11 cellular contexts compared by ENCODE assay signal in the genomic region with DNA sequence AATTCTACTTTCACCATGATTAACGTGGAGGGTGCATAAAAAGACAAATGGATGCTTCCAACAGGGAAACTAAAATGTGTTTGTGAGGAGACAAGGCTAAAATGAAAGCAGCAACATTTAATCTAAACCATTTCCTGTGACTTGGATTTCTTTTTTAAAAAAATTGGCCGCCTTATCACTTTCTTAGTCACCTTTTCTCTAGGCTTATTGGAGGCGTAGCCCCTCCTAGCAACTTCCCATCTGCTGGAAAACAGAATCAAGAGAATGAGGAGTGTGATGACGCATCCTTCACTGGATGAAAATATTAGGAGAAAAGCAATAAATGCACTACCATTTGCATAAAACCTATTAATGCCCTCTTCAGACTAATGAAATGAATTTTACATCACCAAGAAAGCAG. TPM values are rescaled to one million over a fixed set of nuclear protein-coding genes. Genes with fewer than 3 reads are reported as not detected.
DNase-seq lines count a peak whose midpoint lies in the region; ATAC-seq and TF ChIP-seq lines count a peak whose summit lies in the region.
"Had no signal": no experiment of that assay in that cellular context is flagged by ENCODE, and none has a peak within 500 bp of the region (broad histone marks: within the 10 kb centered on the region; RNA-seq: fewer than 3 reads in every experiment).

No MANE protein-coding gene starts in this region.

- H3K4me1 ChIP-seq in Caco-2 = no peaks in the 10 kb centered on the region

- peaks cover 3% of the 10 kb centered on the region; the same call in 1 of the 2 replicates for H3K9me3 ChIP-seq in Caco-2

- TSS peak; percentile 31 for BruUV-seq in Caco-2 (replicated peaks; lab: Mats Ljungman, UMichigan)

- no peak for ATAC-seq in GM21447 (IDR thresholded peaks at IDR 0.05; ENCODE audit: unreplicated experiment)
- no peak for ATAC-seq in stimulated activated naive B cell treated with anti-CD40 and anti-IgM and Interleukin-4, amounts not matched to agents 10 μg/mL and 1 μg/mL and 100 μg/mL, for 72 hours (replicated peaks)

- peak overlapping the region; percentile 73 for H3K4me3 Mint-ChIP-seq in Caco-2 (ENCODE audit: unreplicated experiment)
- H3K4me3 Mint-ChIP-seq in nephron = peak overlapping the region; percentile 74 to 87 (median 79)
- H3K4me3 Mint-ChIP-seq in stimulated activated naive B cell treated with anti-CD40 and anti-IgM and Interleukin-4, amounts not matched to agents 10 μg/mL and 1 μg/mL and 100 μg/mL, for 72 hours = peak overlapping the region in 1 of 2 donors; percentile 80

- H3K36me3 Mint-ChIP-seq in Caco-2 (ENCODE audit: insufficient read depth, unreplicated experiment) (no peaks in the 10 kb centered on the region), nephron (ENCODE audit: low read depth) (no peaks in the 10 kb centered on the region)
- H3K36me3 Mint-ChIP-seq in stimulated activated naive B cell treated with anti-CD40 and anti-IgM and Interleukin-4, amounts not matched to agents 10 μg/mL and 1 μg/mL and 100 μg/mL, for 72 hours = no peaks in the 10 kb centered on the region

- H3K4me1 Mint-ChIP-seq in Caco-2 (ENCODE audit: low read depth, unreplicated experiment) (no peaks in the 10 kb centered on the region), nephron (peaks cover 12% of the 10 kb centered on the region)
- H3K4me1 Mint-ChIP-seq in stimulated activated naive B cell treated with anti-CD40 and anti-IgM and Interleukin-4, amounts not matched to agents 10 μg/mL and 1 μg/mL and 100 μg/mL, for 72 hours = peaks cover 16 to 35% of the 10 kb centered on the region in 2 donors

- no peaks in the 10 kb centered on the region for H3K36me3 ChIP-seq in Caco-2 (ENCODE audit: control insufficient read depth, insufficient read depth, low read length)
- H3K36me3 ChIP-seq: heart left ventricle had no signal

- TF ChIP-seq CTCF in Caco-2 (IDR thresholded peaks at IDR 0.05; ENCODE audit: insufficient read depth in 1 of 2, low read depth in 1 of 2, low read length in 1 of 2, severe bottlenecking in 1 of 2, unreplicated experiment in 1 of 2) (no peak), nephron (IDR thresholded peaks at IDR 0.05; ENCODE audit: unreplicated experiment in 3 of 3) (no peak), GM20000 (IDR thresholded peaks at IDR 0.05; ENCODE audit: extremely low read depth, missing control alignments) (no peak)

- H3K27me3 ChIP-seq in Caco-2 (replicated peaks; ENCODE audit: control insufficient read depth, insufficient read depth, low read length) = no peaks in the 10 kb centered on the region
- H3K27me3 ChIP-seq: heart left ventricle had no signal

- intact Hi-C loops in Caco-2 (cut with micrococcal nuclease; ENCODE audit: unreplicated experiment) = no loop called here

- H3K4me3 ChIP-seq in Caco-2 (ENCODE audit: low read depth, low read length) = no peak overlapping the region

- CTCF ChIA-PET in Caco-2 (lab: Charles Lee) = no interaction called here

- DNase-seq in Caco-2 (no peak), RPMI7951 (ENCODE audit: low read depth) (peak; percentile 13), dermis blood vessel endothelial cell (peak; percentile 66), GM20000 (ENCODE audit: low spot score) (no peak), NCI-H2171 treated with DMSO at 0.1 percent for 48 hours (lab: John Stamatoyannopoulos, UW) (no peak)
- no peak for DNase-seq in stimulated activated naive B cell treated with anti-CD40 and anti-IgM and Interleukin-4, amounts not matched to agents 10 μg/mL and 1 μg/mL and 100 μg/mL, for 72 hours
- DNase-seq: heart left ventricle; NCI-H1436; NK-92 treated with Interleukin-12 subunit alpha and Interleukin-12 subunit beta, amount 100 ng/mL, for 24 hours had no signal

- H3K27me3 Mint-ChIP-seq in Caco-2 (ENCODE audit: insufficient read depth, unreplicated experiment) (peaks cover 11% of the 10 kb centered on the region), nephron (ENCODE audit: low read depth) (peaks cover 60% of the 10 kb centered on the region)
- peaks cover 0 to 9% of the 10 kb centered on the region in 2 donors for H3K27me3 Mint-ChIP-seq in stimulated activated naive B cell treated with anti-CD40 and anti-IgM and Interleukin-4, amounts not matched to agents 10 μg/mL and 1 μg/mL and 100 μg/mL, for 72 hours

- peaks cover 3% of the 10 kb centered on the region for H3K9me3 Mint-ChIP-seq in Caco-2 (ENCODE audit: unreplicated experiment)
- H3K9me3 Mint-ChIP-seq in nephron = no peaks in the 10 kb centered on the region
- H3K9me3 Mint-ChIP-seq in stimulated activated naive B cell treated with anti-CD40 and anti-IgM and Interleukin-4, amounts not matched to agents 10 μg/mL and 1 μg/mL and 100 μg/mL, for 72 hours = peaks cover 0 to 2% of the 10 kb centered on the region in 2 donors

- H3K27ac Mint-ChIP-seq in Caco-2 (ENCODE audit: unreplicated experiment) (no peak overlapping the region), nephron (no peak overlapping the region)
- H3K27ac Mint-ChIP-seq in stimulated activated naive B cell treated with anti-CD40 and anti-IgM and Interleukin-4, amounts not matched to agents 10 μg/mL and 1 μg/mL and 100 μg/mL, for 72 hours = no peak overlapping the region

- POLR2A ChIA-PET in Caco-2 (lab: Charles Lee) = no interaction called here

RNA-seq across cellular contexts. Expression of a gene that starts 0.8 kb away (rescaled TPM):
- total RNA-seq in Caco-2 (2022) (0.21 and 0.27 TPM in 2 replicates), dermis blood vessel endothelial cell (0.05 and 0.17 TPM in 2 replicates)
- 0.10 TPM in 1 of 2 replicates, not detected in the other for total RNA-seq in RPMI7951 (2014; rRNA removed; shearing (Covaris generic))

RNA-seq across cellular contexts. Expression of a gene that starts 27.5 kb away (rescaled TPM):
- total RNA-seq in Caco-2 (2022) (1.6 and 2.4 TPM in 2 replicates), dermis blood vessel endothelial cell (0.34 and 0.70 TPM in 2 replicates)
- total RNA-seq in RPMI7951 (2014; rRNA removed; shearing (Covaris generic)) = 2.4 and 4.8 TPM in 2 replicates

Comparison
In these comparisons a context has a peak if more than half of its experiments do, and no peak if none do; other contexts are left out.
1. DNase-seq: peak in RPMI7951 (single experiment) and dermis blood vessel endothelial cell (single experiment); none in Caco-2 (0 of 2), stimulated activated naive B cell treated with anti-CD40 and anti-IgM and Interleukin-4, amounts not matched to agents 10 μg/mL and 1 μg/mL and 100 μg/mL, for 72 hours (single experiment), GM20000 (single experiment) and NCI-H2171 treated with DMSO at 0.1 percent for 48 hours (single experiment).